ENCODE assay signal across 8 cellular contexts in genomic region chr3:52317601-52318000, GRCh38.
DNase-seq lines count a peak whose midpoint lies in the region; TF ChIP-seq lines count a peak whose summit lies in the region.

No MANE protein-coding gene starts in this region.

- no peaks in the 10 kb centered on the region for H3K9me3 ChIP-seq in SK-N-MC (ENCODE audit: low read depth, low read length)
- no peaks in the 10 kb centered on the region for H3K9me3 ChIP-seq in adipocyte (ENCODE audit: control insufficient read depth, low read length)
- H3K9me3 ChIP-seq in iPS DF 6.9 (ENCODE audit: control insufficient read depth, insufficient read depth, low read length), result no peaks in the 10 kb centered on the region

- H3K9ac ChIP-seq in SK-N-MC (ENCODE audit: insufficient read length) (no peak overlapping the region), adipocyte (ENCODE audit: low read length) (peak overlapping the region; percentile 9)

- H3K27ac ChIP-seq in SK-N-MC, result no peak overlapping the region
- no peak overlapping the region for H3K27ac ChIP-seq in iPS DF 6.9 (ENCODE audit: low read length)

- no peaks in the 10 kb centered on the region for H3K36me3 ChIP-seq in SK-N-MC (ENCODE audit: insufficient read depth, low read length)
- no peaks in the 10 kb centered on the region for H3K36me3 ChIP-seq in adipocyte (ENCODE audit: control insufficient read depth, insufficient read depth, low read length, severe bottlenecking)
- no peaks in the 10 kb centered on the region for H3K36me3 ChIP-seq in iPS DF 6.9 (ENCODE audit: control insufficient read depth, insufficient read depth, low read length)

- peak overlapping the region; percentile 48 for H3K4me3 ChIP-seq in GM12875 (ENCODE audit: low read depth, low read length)
- H3K4me3 ChIP-seq in SK-N-MC, result peak overlapping the region; percentile 53
- H3K4me3 ChIP-seq in adipocyte (ENCODE audit: low read length), result peak overlapping the region; percentile 59
- peak overlapping the region; percentile 26; the same call in 1 of the 2 replicates for H3K4me3 ChIP-seq in iPS DF 6.9 (ENCODE audit: low read length)

- no peak for TF ChIP-seq CTCF in GM12875 (IDR thresholded peaks at IDR 0.05; ENCODE audit: borderline replicate concordance, insufficient read depth, low read depth, low read length)

- DNase-seq in SK-N-MC (ENCODE audit: low read depth, low spot score) (no peak), adipocyte (ENCODE audit: low read depth) (peak; percentile 47), iPS DF 6.9 (ENCODE audit: low read depth, low spot score) (peak; percentile 83), middle frontal gyrus (ENCODE audit: extremely low spot score, low spot score) (no peak), NOMO-1 treated with dmso at 0.1 percent for 144 hours (lab: John Stamatoyannopoulos, UW; ENCODE audit: unreplicated experiment) (no peak), HuH-7 (ENCODE audit: low spot score) (no peak)
- DNase-seq in stimulated activated CD4-positive, alpha-beta T cell treated with anti-CD3 and anti-CD28 coated beads, Interleukin-15, amount 100 ng/mL, for 1 hour (ENCODE audit: low read depth in 1 of 2, low spot score in 1 of 2), result peak; percentile 53 to 54

- no CpG with 5 or more reads among the region's 32 CpGs for WGBS in iPS DF 6.9 (ENCODE audit: insufficient coverage, insufficient read length)

- H3K27me3 ChIP-seq in adipocyte (replicated peaks; ENCODE audit: control insufficient read depth, insufficient read depth, low read length) (no peaks in the 10 kb centered on the region), iPS DF 6.9 (ENCODE audit: control insufficient read depth, insufficient read depth, low read length) (no peaks in the 10 kb centered on the region)

- peaks cover 18% of the 10 kb centered on the region for H3K4me1 ChIP-seq in adipocyte (ENCODE audit: control insufficient read depth, insufficient read depth, low read length)
- H3K4me1 ChIP-seq in iPS DF 6.9 (ENCODE audit: control insufficient read depth, insufficient read depth, low read length), result peaks cover 4% of the 10 kb centered on the region; the same call in 1 of the 2 replicates

Comparison
In these comparisons a context has a peak if more than half of its experiments do, and no peak if none do; other contexts are left out.
1. DNase-seq: peak in adipocyte (single experiment), iPS DF 6.9 (single experiment) and stimulated activated CD4-positive, alpha-beta T cell treated with anti-CD3 and anti-CD28 coated beads, Interleukin-15, amount 100 ng/mL, for 1 hour (2 of 2); none in SK-N-MC (single experiment), middle frontal gyrus (single experiment), NOMO-1 treated with dmso at 0.1 percent for 144 hours (single experiment) and HuH-7 (single experiment).
2. Peak in every context shown above with its lines, with median percentiles within 50 percentile points of each other: H3K4me3 ChIP-seq.